Comparison of ENCODE assay signal across 11 cellular contexts in the genomic region with DNA sequence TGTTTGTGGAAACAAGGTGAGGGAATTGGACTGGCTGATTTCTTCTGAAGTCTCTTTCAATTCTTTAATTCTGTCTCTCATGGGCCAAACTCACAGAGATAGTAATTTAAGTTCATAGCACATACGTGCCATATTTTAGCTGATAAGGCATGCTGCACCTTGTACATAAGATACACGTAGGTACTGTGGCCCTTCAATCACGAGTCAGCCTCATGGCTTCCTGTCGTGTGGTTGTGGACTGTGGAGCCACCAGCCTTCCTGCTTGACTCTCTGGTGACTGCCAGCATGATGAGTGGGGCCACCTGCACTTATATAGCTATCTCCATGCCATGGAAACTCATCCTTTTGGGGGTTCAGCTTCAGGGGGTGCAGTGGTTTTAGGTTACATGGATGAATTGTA. TPM values are rescaled to one million over a fixed set of nuclear protein-coding genes. Genes with fewer than 3 reads are reported as not detected.
DNase-seq lines count a peak whose midpoint lies in the region; ATAC-seq lines count a peak whose summit lies in the region.
"Had no signal": no experiment of that assay in that cellular context is flagged by ENCODE, and none has a peak within 500 bp of the region (broad histone marks: within the 10 kb centered on the region; RNA-seq: fewer than 3 reads in every experiment).

No MANE protein-coding gene starts in this region.

- intact Hi-C loops in left cardiac atrium (cut with DNase I) = no loop called here

- peak overlapping the region; percentile 35 to 65 (median 59) for H3K4me3 Mint-ChIP-seq in immature natural killer cell

- H3K9me3 Mint-ChIP-seq in immature natural killer cell = no peaks in the 10 kb centered on the region

- peaks cover 51 to 56% of the 10 kb centered on the region in 2 donors for H3K4me1 Mint-ChIP-seq in immature natural killer cell

- H3K27me3 Mint-ChIP-seq in immature natural killer cell (ENCODE audit: low read depth in 3 of 3) = peaks cover 0 to 4% (median 0%) of the 10 kb centered on the region in 3 donors

- H3K36me3 Mint-ChIP-seq in immature natural killer cell = no peaks in the 10 kb centered on the region

- peak overlapping the region; percentile 76 to 93 (median 87) for H3K27ac Mint-ChIP-seq in immature natural killer cell

- ATAC-seq in GM18502 (IDR thresholded peaks at IDR 0.05; ENCODE audit: poor library complexity, unreplicated experiment) (peak; percentile 60), HG02610 (IDR thresholded peaks at IDR 0.05; ENCODE audit: unreplicated experiment) (peak; percentile 36), HG03439 (IDR thresholded peaks at IDR 0.05; ENCODE audit: unreplicated experiment) (no peak), GM21528 (IDR thresholded peaks at IDR 0.05; ENCODE audit: low FRiP score, unreplicated experiment) (no peak), left cardiac atrium (no peak)
- ATAC-seq: HCT116 had no signal

- peak; percentile 28 to 36 for DNase-seq in activated CD4-positive, alpha-beta T cell treated with anti-CD3 and anti-CD28 coated beads for 4 hours
- peak; percentile 53 to 67 (median 66) for DNase-seq in immature natural killer cell
- no peak for DNase-seq in RKO (ENCODE audit: low spot score)
- DNase-seq in left cardiac atrium = no peak
- DNase-seq: DMS79, Right ventricle myocardium superior had no signal

RNA-seq across cellular contexts. Expression of a gene that starts 25.1 kb away (rescaled TPM):
- 1 to 10 TPM; 1.8 to 5.6 (median 2.6) TPM for polyA plus RNA-seq in immature natural killer cell
- total RNA-seq in left cardiac atrium = 10 to 100 TPM; 15.5 to 23.8 TPM

Comparison
In these comparisons a context has a peak if more than half of its experiments do, and no peak if none do; other contexts are left out.
1. ATAC-seq: peak in GM18502 (single experiment) and HG02610 (single experiment); none in HG03439 (single experiment), GM21528 (single experiment) and left cardiac atrium (0 of 2).
2. DNase-seq: peak in activated CD4-positive, alpha-beta T cell treated with anti-CD3 and anti-CD28 coated beads for 4 hours (2 of 2) and immature natural killer cell (3 of 3); none in RKO (single experiment) and left cardiac atrium (single experiment).